In genomic region chr11:109371444-109372176, GRCh38 we compare ENCODE assay signal across 26 cellular contexts. TPM values are rescaled to one million over a fixed set of nuclear protein-coding genes. Genes with fewer than 3 reads are reported as not detected.
DNase-seq lines count a peak whose midpoint lies in the region; ATAC-seq, FAIRE-seq and TF ChIP-seq lines count a peak whose summit lies in the region.
"Had no signal": no experiment of that assay in that cellular context is flagged by ENCODE, and none has a peak within 500 bp of the region (broad histone marks: within the 10 kb centered on the region; RNA-seq: fewer than 3 reads in every experiment).

No MANE protein-coding gene starts in this region.

- TF ChIP-seq POLR2A in H1 (IDR thresholded peaks at IDR 0.05; ENCODE audit: control extremely low read depth in 1 of 2, low read depth in 2 of 2, low read length in 2 of 2) (no peak), suprapubic skin (IDR thresholded peaks at IDR 0.05) (no peak)

- H3K79me1 ChIP-seq in H1 (ENCODE audit: low read depth, low read length), result no peaks in the 10 kb centered on the region

- H3K27ac ChIP-seq in H1 (ENCODE audit: low read depth, low read length) (no peak overlapping the region), mesodermal cell (ENCODE audit: low read depth, low read length, severe bottlenecking) (peak overlapping the region; percentile 81), suprapubic skin (no peak overlapping the region)
- H3K27ac ChIP-seq: C4-2B, KMS-11 had no signal

- no peak overlapping the region for H4K5ac ChIP-seq in H1 (ENCODE audit: insufficient read length, low read depth, low read length)

- no peak overlapping the region for H3K4me3 ChIP-seq in H1 (ENCODE audit: extremely low read depth in 1 of 4, insufficient read depth in 2 of 4, low read depth in 3 of 4, low read length in 4 of 4)
- H3K4me3 ChIP-seq in mesodermal cell (ENCODE audit: extremely low read depth, insufficient read depth, low read length, poor library complexity, severe bottlenecking), result no peak overlapping the region
- no peak overlapping the region for H3K4me3 ChIP-seq in H7 (ENCODE audit: insufficient read depth, low read depth, low read length)
- no peak overlapping the region for H3K4me3 ChIP-seq in suprapubic skin

- no peak overlapping the region for H2AK5ac ChIP-seq in H1 (ENCODE audit: low read depth, low read length)

- TF ChIP-seq EP300 in H1 (IDR thresholded peaks at IDR 0.05; ENCODE audit: borderline replicate concordance in 1 of 2, low read depth in 2 of 2, low read length in 2 of 2) (no peak), suprapubic skin (IDR thresholded peaks at IDR 0.05) (no peak)

- WGBS in H1 (ENCODE audit: extremely low coverage in 1 of 2, insufficient coverage in 1 of 2, insufficient read length in 1 of 2, insufficient replicate concordance in 2 of 2, low coverage in 1 of 2, low lambda C conversion rate in 2 of 2, missing lambda C conversion rate in 1 of 2), 2 experiments, result 87% methylated on average over 2 of the region's 2 CpGs; no CpG with 5 or more reads in 1 of the 2 experiments
- WGBS in mesodermal cell (ENCODE audit: insufficient coverage in 2 of 2), 2 experiments, result 57% methylated on average over 1 of the region's 2 CpGs; no CpG with 5 or more reads in 1 of the 2 experiments
- WGBS in suprapubic skin, result 37% methylated on average over 2 of the region's 2 CpGs

- H3K79me2 ChIP-seq in H1 (ENCODE audit: control insufficient read depth in 1 of 2, insufficient read depth in 2 of 2, low read length in 2 of 2), result no peaks in the 10 kb centered on the region

- H3K14ac ChIP-seq in H1 (ENCODE audit: insufficient read length), result no peak overlapping the region

- no peak overlapping the region for H3K4ac ChIP-seq in H1 (replicated peaks; ENCODE audit: insufficient read length, low read depth, low read length)

- TF ChIP-seq CTCF in H1 (IDR thresholded peaks at IDR 0.05; ENCODE audit: control extremely low read depth in 1 of 3, insufficient read depth in 1 of 3, low read depth in 1 of 3, low read length in 3 of 3) (no peak), suprapubic skin (IDR thresholded peaks at IDR 0.05) (no peak)

- TF ChIP-seq RAD21 in H1 (IDR thresholded peaks at IDR 0.05 in 1 of 2, conservative IDR thresholded peaks at IDR 0.05 in 1 of 2; ENCODE audit: low read depth in 2 of 2, low read length in 2 of 2), result no peak

- H3K4me1 ChIP-seq in H1 (replicated peaks in 1 of 4; ENCODE audit: control insufficient read depth in 3 of 4, insufficient read depth in 4 of 4, low read length in 3 of 4) (no peaks in the 10 kb centered on the region), mesodermal cell (ENCODE audit: control insufficient read depth, insufficient read depth, low read length, poor library complexity, severe bottlenecking) (peaks cover 3% of the 10 kb centered on the region), suprapubic skin (no peaks in the 10 kb centered on the region)

- H2AFZ ChIP-seq in H1 (ENCODE audit: low read length), result peak overlapping the region; percentile 73; the same call in 1 of the 2 replicates

- no peak overlapping the region for H2BK5ac ChIP-seq in H1 (ENCODE audit: low read depth, low read length)

- CTCF ChIA-PET in H1 (lab: Charles Lee; ENCODE audit: partially characterized antibody), result no interaction called here

- H3K9ac ChIP-seq in H1 (replicated peaks in 1 of 4; ENCODE audit: extremely low read depth in 1 of 4, low read depth in 3 of 4, low read length in 3 of 4), result no peak overlapping the region
- H3K9ac ChIP-seq: KMS-11 had no signal

- no peak overlapping the region for H2BK15ac ChIP-seq in H1 (ENCODE audit: low read length)

- H3K4me2 ChIP-seq in H1 (ENCODE audit: insufficient read depth in 1 of 2, low read depth in 2 of 2, low read length in 2 of 2), result no peak overlapping the region
- H3K4me2 ChIP-seq: KMS-11 had no signal

- no peak overlapping the region for H2BK20ac ChIP-seq in H1 (ENCODE audit: low read length)

- DNase-seq in ELR (ENCODE audit: low read depth) (peak; percentile 8), MV-4-11 (lab: John Stamatoyannopoulos, UW) (peak; percentile 9), H1 (ENCODE audit: low read depth in 1 of 2, low spot score in 2 of 2) (no peak), NCI-H146 (lab: John Stamatoyannopoulos, UW) (no peak), H7 (no peak), suprapubic skin (ENCODE audit: low spot score in 2 of 2) (no peak)
- DNase-seq: ACHN, AML-193, HFFc6, NCI-H1048, NCI-H1436, NCI-H2029 treated with DMSO at 0.1 percent for 48 hours, NCI-H2171 treated with DMSO at 0.1 percent for 48 hours, NCI-H510A, NCI-H748 treated with DMSO at 0.1 percent for 48 hours, Right ventricle myocardium superior had no signal

- H4K8ac ChIP-seq in H1 (ENCODE audit: extremely low read depth, insufficient read depth, low read length), result no peak overlapping the region

- no peaks in the 10 kb centered on the region for H4K20me1 ChIP-seq in H1 (replicated peaks in 1 of 2; ENCODE audit: control insufficient read depth in 1 of 2, insufficient read depth in 2 of 2, low read length in 2 of 2)

- H2BK120ac ChIP-seq in H1 (replicated peaks; ENCODE audit: low read depth, low read length), result no peak overlapping the region

- no peaks in the 10 kb centered on the region for H3K9me3 ChIP-seq in H1 (ENCODE audit: insufficient read depth in 2 of 2, low read depth in 1 of 2, low read length in 1 of 2)
- H3K9me3 ChIP-seq in mesodermal cell (ENCODE audit: control insufficient read depth, low read length), result peaks cover 6% of the 10 kb centered on the region
- H3K9me3 ChIP-seq in suprapubic skin, result no peaks in the 10 kb centered on the region

- H3K56ac ChIP-seq in H1 (replicated peaks; ENCODE audit: insufficient read length, low read depth, low read length), result no peak overlapping the region

- H3K27me3 ChIP-seq in H1 (replicated peaks in 1 of 4; ENCODE audit: control insufficient read depth in 3 of 4, extremely low read depth in 1 of 4, insufficient read depth in 3 of 4, low read length in 3 of 4), result no peaks in the 10 kb centered on the region
- no peaks in the 10 kb centered on the region for H3K27me3 ChIP-seq in H7 (ENCODE audit: control insufficient read depth, insufficient read depth, low read length)
- H3K27me3 ChIP-seq in suprapubic skin, result no peaks in the 10 kb centered on the region

- no peak for ATAC-seq in HG02642 (IDR thresholded peaks at IDR 0.05; ENCODE audit: poor library complexity, unreplicated experiment)

- FAIRE-seq in H1 (lab: Jason Lieb, UNC), result no peak
- FAIRE-seq: GM12892, GM18507, H54 had no signal

- H3K18ac ChIP-seq in H1 (ENCODE audit: extremely low read depth, low read length), result no peak overlapping the region

- no peaks in the 10 kb centered on the region for H3K36me3 ChIP-seq in H1 (ENCODE audit: control insufficient read depth in 2 of 4, insufficient read depth in 4 of 4, low read length in 3 of 4)
- no peaks in the 10 kb centered on the region for H3K36me3 ChIP-seq in mesodermal cell (ENCODE audit: control insufficient read depth, insufficient read depth, low read length)
- H3K36me3 ChIP-seq in H7 (replicated peaks; ENCODE audit: control insufficient read depth, insufficient read depth, low read length), result no peaks in the 10 kb centered on the region
- H3K36me3 ChIP-seq in suprapubic skin, result no peaks in the 10 kb centered on the region

- no peak overlapping the region for H3K23ac ChIP-seq in H1 (ENCODE audit: insufficient read length)

- POLR2A ChIA-PET in H1 (lab: Charles Lee; ENCODE audit: partially characterized antibody), result no interaction called here

- H2BK12ac ChIP-seq in H1 (ENCODE audit: low read depth, low read length), result no peak overlapping the region

- no peak overlapping the region for H4K91ac ChIP-seq in H1 (replicated peaks; ENCODE audit: insufficient read length, low read length)

- no peaks in the 10 kb centered on the region for H3K23me2 ChIP-seq in H1 (ENCODE audit: low read depth, low read length)

TF ChIP-seq in H1, 55 proteins besides CTCF, POLR2A, EP300 and RAD21 (continues in another document):
- TF ChIP-seq RBBP5 (IDR thresholded peaks at IDR 0.05; ENCODE audit: borderline replicate concordance, low read depth, low read length) (no peak), BCL11A (IDR thresholded peaks at IDR 0.05; ENCODE audit: low read depth in 2 of 2, low read length in 2 of 2) (no peak), POLR2AphosphoS5 (IDR thresholded peaks at IDR 0.05; ENCODE audit: low read depth, low read length) (no peak), JUND (IDR thresholded peaks at IDR 0.05; ENCODE audit: low read length) (no peak), CHD2 (IDR thresholded peaks at IDR 0.05; ENCODE audit: low read length) (no peak), GABPA (IDR thresholded peaks at IDR 0.05; ENCODE audit: borderline replicate concordance, insufficient read depth, low read length) (no peak)

RNA-seq across cellular contexts. Expression of gene C11orf87, which starts 50.4 kb away (rescaled TPM):
- total RNA-seq in H1 (2021; fragmentation: NEBNext Ultra II Directional; extraction: Animal tissue kit (Norgen Biotek cat#: 25700)), result 0.22 and 0.29 TPM in 2 replicates
- polyA plus RNA-seq in H1 (2011; rRNA removed), result 0.22 and 0.32 TPM in 2 replicates
- polyA plus RNA-seq in H1 (2011; cell fraction: cytosol; rRNA removed), result 0.13 TPM
- polyA plus RNA-seq in H1 (2011; cell fraction: nucleus; rRNA removed), result 0.33 TPM
- polyA plus RNA-seq in H1 (2012, experiment 1 of 2), result 0.14 to 0.35 TPM (median 0.17 TPM) in 4 replicates
- 0.07 TPM for polyA plus RNA-seq in H1 (2012, experiment 2 of 2)
- polyA plus RNA-seq in H1 (2013, experiment 1 of 2), result 0.45 TPM
- 0.44 TPM for polyA plus RNA-seq in H1 (2013, experiment 2 of 2)
- 0.32 and 0.37 TPM in 2 replicates for polyA minus RNA-seq in H1 (2011; rRNA and poly(A)+ RNA removed)
- polyA minus RNA-seq in H1 (2011; cell fraction: cytosol; rRNA and poly(A)+ RNA removed), result not detected
- 0.60 TPM for polyA minus RNA-seq in H1 (2011; cell fraction: nucleus; rRNA and poly(A)+ RNA removed)
- 3.1 TPM for polyA plus RNA-seq in mesodermal cell (2013, experiment 1 of 2)
- 1.8 TPM for polyA plus RNA-seq in mesodermal cell (2013, experiment 2 of 2)
- total RNA-seq in H7 (2014; rRNA removed; shearing (Covaris generic)), result not detected in 2 replicates
- under 1 TPM in 1 of 4 donors, not detected in 3; 0.16 TPM for total RNA-seq in suprapubic skin
- total RNA-seq: HT-29, MCF 10A, OCI-LY7 had no signal

Comparison
In these comparisons a context has a peak if more than half of its experiments do, and no peak if none do; other contexts are left out.
1. DNase-seq: peak in ELR (single experiment) and MV-4-11 (single experiment); none in H1 (0 of 2), NCI-H146 (single experiment), H7 (single experiment) and suprapubic skin (0 of 2).